Comparison of ENCODE assay signal across 8 cellular contexts in genomic region chr19:50333737-50334617, GRCh38. TPM values are rescaled to one million over a fixed set of nuclear protein-coding genes. Genes with fewer than 3 reads are reported as not detected.
DNase-seq lines count a peak whose midpoint lies in the region; ATAC-seq and TF ChIP-seq lines count a peak whose summit lies in the region.

No MANE protein-coding gene starts in this region.

- H3K27me3 ChIP-seq in foreskin keratinocyte: peaks cover 41% of the 10 kb centered on the region
- no peaks in the 10 kb centered on the region for H3K27me3 ChIP-seq in thyroid gland

- H3K4me3 ChIP-seq in thyroid gland (replicated peaks in 1 of 3): peak overlapping the region; percentile 39 to 67 (median 55)

- TF ChIP-seq POLR2A in thyroid gland (IDR thresholded peaks at IDR 0.05): peak; percentile 46 to 79

- no peaks in the 10 kb centered on the region for H3K9me3 ChIP-seq in thyroid gland

- H3K27ac ChIP-seq in foreskin keratinocyte (no peak overlapping the region), thyroid gland (peak overlapping the region; percentile 79 to 93 (median 93))

- H3K4me1 ChIP-seq in foreskin keratinocyte (no peaks in the 10 kb centered on the region), thyroid gland (peaks cover 26 to 28% of the 10 kb centered on the region in 2 donors)

- intact Hi-C loops in thyroid gland (cut with DNase I): no loop called here

- ATAC-seq in HG02981 (IDR thresholded peaks at IDR 0.05; ENCODE audit: unreplicated experiment) (peak; percentile 12), foreskin keratinocyte (peak; percentile 29), omental fat pad (ENCODE audit: low FRiP score) (no peak)

- peak; percentile 85 for DNase-seq in NK-92 treated with Interleukin-12 subunit alpha and Interleukin-12 subunit beta, amount 100 ng/mL, for 24 hours (lab: John Stamatoyannopoulos, UW)
- DNase-seq in NK-92 (lab: John Stamatoyannopoulos, UW; ENCODE audit: unreplicated experiment) (no peak), NOMO-1 treated with DMSO at 0.1 percent for 48 hours (lab: John Stamatoyannopoulos, UW; ENCODE audit: unreplicated experiment) (peak; percentile 85), foreskin keratinocyte (peak in 1 of 2 donors; percentile 11), omental fat pad (ENCODE audit: low spot score) (peak; percentile 38), thyroid gland (peak; percentile 82 to 86)
- DNase-seq in activated T-helper 1 cell treated with anti-CD3 and anti-CD28 coated beads, Interleukin-2, amount 50 U/mL, for 16 hours (ENCODE audit: low read depth in 1 of 2, low spot score in 1 of 2): peak; percentile 62 to 70

- 15 to 17% methylated on average over 36 to 45 of the region's 54 CpGs for WGBS in thyroid gland, 2 donors

- H3K36me3 ChIP-seq in thyroid gland: no peaks in the 10 kb centered on the region

- TF ChIP-seq CTCF in foreskin keratinocyte (conservative IDR thresholded peaks at IDR 0.05) (no peak), omental fat pad (IDR thresholded peaks at IDR 0.05) (no peak), thyroid gland (IDR thresholded peaks at IDR 0.05) (no peak)

RNA-seq across cellular contexts. Expression of gene KCNC3, which starts 4.8 kb away (rescaled TPM):
- total RNA-seq in foreskin keratinocyte (not detected in 2 replicates), omental fat pad (under 1 TPM; 0.28 to 0.72 (median 0.31) TPM), thyroid gland (10 to 100 TPM in 3 of 4 donors, 1 to 10 TPM in 1; 5.9 to 32.8 (median 17.2) TPM)
- not detected in 2 replicates for polyA plus RNA-seq in foreskin keratinocyte

RNA-seq across cellular contexts. Expression of gene NAPSA, which starts 31.5 kb away (rescaled TPM):
- 0.41 and 0.53 TPM in 2 replicates for total RNA-seq in foreskin keratinocyte
- polyA plus RNA-seq in foreskin keratinocyte: 0.62 and 0.82 TPM in 2 replicates
- total RNA-seq in omental fat pad: 1 to 10 TPM in 2 of 4 donors, not detected in 2; 1.3 TPM
- 1 to 10 TPM in 2 of 4 donors, under 1 TPM in 2; 0.46 to 3.4 (median 1.5) TPM for total RNA-seq in thyroid gland

RNA-seq across cellular contexts. Expression of gene NR1H2, which starts 42.3 kb away (rescaled TPM):
- total RNA-seq in foreskin keratinocyte: 41.0 and 43.9 TPM in 2 replicates
- 45.0 and 49.0 TPM in 2 replicates for polyA plus RNA-seq in foreskin keratinocyte
- total RNA-seq in omental fat pad: 10 to 100 TPM; 73.5 to 93.5 (median 82.0) TPM
- total RNA-seq in thyroid gland: 100 to 1,000 TPM in 2 of 4 donors, 10 to 100 TPM in 2; 76.4 to 114 (median 100) TPM

RNA-seq across cellular contexts. Expression of gene POLD1, which starts 50.2 kb away (rescaled TPM):
- total RNA-seq in foreskin keratinocyte (76.2 and 89.1 TPM in 2 replicates), omental fat pad (10 to 100 TPM; 10.0 to 17.2 (median 11.7) TPM), thyroid gland (10 to 100 TPM; 12.9 to 27.5 (median 19.0) TPM)
- polyA plus RNA-seq in foreskin keratinocyte: 63.9 and 71.3 TPM in 2 replicates
